Comparison of ENCODE assay signal across 24 cellular contexts in genomic region chr2:224379986-224380385, GRCh38. TPM values are rescaled to one million over a fixed set of nuclear protein-coding genes. Genes with fewer than 3 reads are reported as not detected.
DNase-seq lines count a peak whose midpoint lies in the region; ATAC-seq and TF ChIP-seq lines count a peak whose summit lies in the region.
"Had no signal": no experiment of that assay in that cellular context is flagged by ENCODE, and none has a peak within 500 bp of the region (broad histone marks: within the 10 kb centered on the region; RNA-seq: fewer than 3 reads in every experiment).

No MANE protein-coding gene starts in this region.

- peaks cover 3% of the 10 kb centered on the region for H3K4me1 Mint-ChIP-seq in activated CD4-positive, alpha-beta T cell treated with anti-CD3 and anti-CD28 coated beads, Interleukin-2, amount 10 ng/mL, durations not matched to agents 24 days and 14 days

- H3K4me3 ChIP-seq in right atrium auricular region: no peak overlapping the region
- no peak overlapping the region for H3K4me3 ChIP-seq in fibroblast of the aortic adventitia (ENCODE audit: low read depth, low read length)
- H3K4me3 ChIP-seq in left lung: no peak overlapping the region
- H3K4me3 ChIP-seq: GM12878, SJCRH30 had no signal

- H3K4me3 Mint-ChIP-seq in activated CD4-positive, alpha-beta T cell treated with anti-CD3 and anti-CD28 coated beads, Interleukin-2, amount 10 ng/mL, durations not matched to agents 24 days and 14 days: no peak overlapping the region
- H3K4me3 Mint-ChIP-seq: CD8-positive, alpha-beta T cell; H9 had no signal

- H3K27ac ChIP-seq in right atrium auricular region (no peak overlapping the region), left lung (no peak overlapping the region)
- H3K27ac ChIP-seq: SJCRH30 had no signal

- TF ChIP-seq CTCF in right atrium auricular region (IDR thresholded peaks at IDR 0.05) (no peak), fibroblast of the aortic adventitia (IDR thresholded peaks at IDR 0.05; ENCODE audit: insufficient read depth, low read length) (no peak), left lung (IDR thresholded peaks at IDR 0.05) (no peak)

- H3K9me3 Mint-ChIP-seq in activated CD4-positive, alpha-beta T cell treated with anti-CD3 and anti-CD28 coated beads, Interleukin-2, amount 10 ng/mL, durations not matched to agents 24 days and 14 days: no peaks in the 10 kb centered on the region
- H3K9me3 Mint-ChIP-seq: CD8-positive, alpha-beta T cell; H9 had no signal

- H3K36me3 Mint-ChIP-seq in activated CD4-positive, alpha-beta T cell treated with anti-CD3 and anti-CD28 coated beads, Interleukin-2, amount 10 ng/mL, durations not matched to agents 24 days and 14 days (ENCODE audit: low read depth): no peaks in the 10 kb centered on the region
- H3K36me3 Mint-ChIP-seq: CD8-positive, alpha-beta T cell had no signal

- H3K27ac Mint-ChIP-seq in activated CD4-positive, alpha-beta T cell treated with anti-CD3 and anti-CD28 coated beads, Interleukin-2, amount 10 ng/mL, durations not matched to agents 24 days and 14 days: no peak overlapping the region
- H3K27ac Mint-ChIP-seq: CD8-positive, alpha-beta T cell; H9 had no signal

- no peaks in the 10 kb centered on the region for H3K27me3 Mint-ChIP-seq in activated CD4-positive, alpha-beta T cell treated with anti-CD3 and anti-CD28 coated beads, Interleukin-2, amount 10 ng/mL, durations not matched to agents 24 days and 14 days

- H3K4me1 ChIP-seq in right atrium auricular region: no peaks in the 10 kb centered on the region
- H3K4me1 ChIP-seq in left lung: peaks cover 0 to 14% of the 10 kb centered on the region in 2 donors
- H3K4me1 ChIP-seq: SJCRH30 had no signal

- H3K9me3 ChIP-seq in right atrium auricular region (no peaks in the 10 kb centered on the region), left lung (no peaks in the 10 kb centered on the region)
- H3K9me3 ChIP-seq: SJCRH30 had no signal

- no peak for DNase-seq in Right ventricle myocardium superior
- no peak for DNase-seq in right atrium auricular region (ENCODE audit: low spot score)
- peak; percentile 44 for DNase-seq in fibroblast of the aortic adventitia (ENCODE audit: low read depth)
- DNase-seq in left lung: no peak
- no peak for DNase-seq in activated effector memory CD4-positive, alpha-beta T cell treated with anti-CD3 and anti-CD28 coated beads, Interleukin-2, amount 50 U/mL, for 16 hours
- no peak for DNase-seq in activated CD4-positive, alpha-beta T cell treated with anti-CD3 and anti-CD28 coated beads, Interleukin-2, amount 50 U/mL, for 48 hours
- no peak for DNase-seq in activated CD4-positive, alpha-beta T cell treated with anti-CD3 and anti-CD28 coated beads, Interleukin-2, amount 10 ng/mL, durations not matched to agents 24 days and 14 days
- no peak for DNase-seq in activated CD4-positive, CD25-positive, alpha-beta regulatory T cell (lab: John Stamatoyannopoulos, UW)
- DNase-seq: AML-193; C1 segment of cervical spinal cord; CD8-positive, alpha-beta T cell; DND-41; H9; KBM-7; NCI-H1092; NCI-H1436 treated with DMSO at 0.1 percent for 48 hours; NCI-H1930; NCI-H2227 treated with DMSO at 0.1 percent for 48 hours; NCI-H510A treated with DMSO at 0.1 percent for 48 hours; NCI-H748 treated with DMSO at 0.1 percent for 48 hours; SJCRH30 had no signal

- ATAC-seq in Right ventricle myocardium superior (ENCODE audit: poor library complexity) (peak; percentile 46), left lung (peak; percentile 33)
- ATAC-seq: CD8-positive, alpha-beta T cell; GM12878; Panc1 had no signal

- H3K27me3 ChIP-seq in right atrium auricular region: no peaks in the 10 kb centered on the region
- H3K27me3 ChIP-seq in left lung: no peaks in the 10 kb centered on the region
- H3K27me3 ChIP-seq: SJCRH30 had no signal

- intact Hi-C loops in Right ventricle myocardium superior (cut with DNase I) (no loop called here), left lung (cut with DNase I) (no loop called here)
- intact Hi-C loops in activated CD4-positive, alpha-beta T cell treated with anti-CD3 and anti-CD28 coated beads, Interleukin-2, amount 10 ng/mL, durations not matched to agents 24 days and 14 days (cut with micrococcal nuclease): no loop called here

- H3K36me3 ChIP-seq in right atrium auricular region: no peaks in the 10 kb centered on the region
- H3K36me3 ChIP-seq in left lung: no peaks in the 10 kb centered on the region
- H3K36me3 ChIP-seq: SJCRH30 had no signal

RNA-seq across cellular contexts. Expression of gene FAM124B, which starts 21.9 kb away (rescaled TPM):
- total RNA-seq in Right ventricle myocardium superior: 1.00 TPM
- 1 to 10 TPM; 1.3 to 1.5 TPM for total RNA-seq in right atrium auricular region
- under 0.01 and 1.2 TPM in 2 replicates for total RNA-seq in fibroblast of the aortic adventitia (ENCODE audit: low replicate concordance)
- total RNA-seq in left lung: 1 to 10 TPM; 1.8 to 3.0 TPM
- total RNA-seq in activated CD4-positive, alpha-beta T cell treated with anti-CD3 and anti-CD28 coated beads, Interleukin-2, amount 10 ng/mL, durations not matched to agents 24 days and 14 days: 0.47 and 0.64 TPM in 2 replicates
- total RNA-seq: A172; CD8-positive, alpha-beta T cell; GM12878 had no signal
